1 cellular context compared by ENCODE assay signal in genomic region chr15:81095690-81096365, GRCh38.
A peak's percentile ranks its signal among the peaks of the same experiment; 100 is the strongest.
TF ChIP-seq lines count a peak whose summit lies in the region.

No MANE protein-coding gene starts in this region.

TF ChIP-seq in K562, 482 proteins besides CTCF, POLR2A, EP300 and RAD21 (continued from another document and continues in another):
- TF ChIP-seq, protein P1, sequence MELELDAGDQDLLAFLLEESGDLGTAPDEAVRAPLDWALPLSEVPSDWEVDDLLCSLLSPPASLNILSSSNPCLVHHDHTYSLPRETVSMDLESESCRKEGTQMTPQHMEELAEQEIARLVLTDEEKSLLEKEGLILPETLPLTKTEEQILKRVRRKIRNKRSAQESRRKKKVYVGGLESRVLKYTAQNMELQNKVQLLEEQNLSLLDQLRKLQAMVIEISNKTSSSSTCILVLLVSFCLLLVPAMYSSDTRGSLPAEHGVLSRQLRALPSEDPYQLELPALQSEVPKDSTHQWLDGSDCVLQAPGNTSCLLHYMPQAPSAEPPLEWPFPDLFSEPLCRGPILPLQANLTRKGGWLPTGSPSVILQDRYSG (tag; conservative IDR thresholded peaks at IDR 0.05; ENCODE audit: low read depth), result no peak
- TF ChIP-seq RCOR1 (IDR thresholded peaks at IDR 0.05; ENCODE audit: borderline replicate concordance in 1 of 2, low read depth in 2 of 2, low read length in 2 of 2) (peak in 1 of 2 experiments; percentile 68; a peak in 1 of 4 replicates), RBM25 (IDR thresholded peaks at IDR 0.05; ENCODE audit: low read depth, low read length, severe bottlenecking) (no peak), MYNN (IDR thresholded peaks at IDR 0.05) (peak; percentile 77; the same call in 1 of the 2 replicates), MYNN (CRISPR knock-in tag; IDR thresholded peaks at IDR 0.05) (no peak), ARID1B (IDR thresholded peaks at IDR 0.05) (peak; percentile 88), SMARCE1 (IDR thresholded peaks at IDR 0.05) (peak; percentile 64; the same call in 1 of the 2 replicates), LEF1 (IDR thresholded peaks at IDR 0.05) (peak; percentile 60; the same call in 1 of the 2 replicates), KDM1A (IDR thresholded peaks at IDR 0.05) (peak; percentile 87 to 89), ZBTB40 (IDR thresholded peaks at IDR 0.05) (no peak), ZBTB40 (CRISPR knock-in tag; IDR thresholded peaks at IDR 0.05) (no peak), ZNF511 (CRISPR knock-in tag; IDR thresholded peaks at IDR 0.05) (no peak), YY1 (IDR thresholded peaks at IDR 0.05; ENCODE audit: borderline replicate concordance in 1 of 3, control insufficient read depth in 1 of 3, extremely low read depth in 1 of 3, insufficient read depth in 3 of 3, insufficient read length in 1 of 3, insufficient replicate concordance in 2 of 3, low read depth in 1 of 3, low read length in 2 of 3) (peak in 1 of 3 experiments; percentile 58), NCOA2 (IDR thresholded peaks at IDR 0.05; ENCODE audit: partially characterized antibody in 2 of 2) (peak in 1 of 2 experiments; percentile 64), DPF2 (IDR thresholded peaks at IDR 0.05) (peak; percentile 79), ZBTB7A (IDR thresholded peaks at IDR 0.05; ENCODE audit: borderline replicate concordance, control insufficient read depth, low read depth, low read length) (peak; percentile 52; the same call in 1 of the 2 replicates), MGA (IDR thresholded peaks at IDR 0.05) (0 out of 2 replicates have a peak, but pooled peaks have one; percentile 44), BACH1 (tag; IDR thresholded peaks at IDR 0.05) (no peak), RBBP5 (IDR thresholded peaks at IDR 0.05; ENCODE audit: borderline replicate concordance, insufficient read depth, low read length, poor library complexity, severe bottlenecking) (no peak)
- TF ChIP-seq, protein P2, sequence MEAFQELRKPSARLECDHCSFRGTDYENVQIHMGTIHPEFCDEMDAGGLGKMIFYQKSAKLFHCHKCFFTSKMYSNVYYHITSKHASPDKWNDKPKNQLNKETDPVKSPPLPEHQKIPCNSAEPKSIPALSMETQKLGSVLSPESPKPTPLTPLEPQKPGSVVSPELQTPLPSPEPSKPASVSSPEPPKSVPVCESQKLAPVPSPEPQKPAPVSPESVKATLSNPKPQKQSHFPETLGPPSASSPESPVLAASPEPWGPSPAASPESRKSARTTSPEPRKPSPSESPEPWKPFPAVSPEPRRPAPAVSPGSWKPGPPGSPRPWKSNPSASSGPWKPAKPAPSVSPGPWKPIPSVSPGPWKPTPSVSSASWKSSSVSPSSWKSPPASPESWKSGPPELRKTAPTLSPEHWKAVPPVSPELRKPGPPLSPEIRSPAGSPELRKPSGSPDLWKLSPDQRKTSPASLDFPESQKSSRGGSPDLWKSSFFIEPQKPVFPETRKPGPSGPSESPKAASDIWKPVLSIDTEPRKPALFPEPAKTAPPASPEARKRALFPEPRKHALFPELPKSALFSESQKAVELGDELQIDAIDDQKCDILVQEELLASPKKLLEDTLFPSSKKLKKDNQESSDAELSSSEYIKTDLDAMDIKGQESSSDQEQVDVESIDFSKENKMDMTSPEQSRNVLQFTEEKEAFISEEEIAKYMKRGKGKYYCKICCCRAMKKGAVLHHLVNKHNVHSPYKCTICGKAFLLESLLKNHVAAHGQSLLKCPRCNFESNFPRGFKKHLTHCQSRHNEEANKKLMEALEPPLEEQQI (IDR thresholded peaks at IDR 0.05), result no peak
- TF ChIP-seq, protein P3, sequence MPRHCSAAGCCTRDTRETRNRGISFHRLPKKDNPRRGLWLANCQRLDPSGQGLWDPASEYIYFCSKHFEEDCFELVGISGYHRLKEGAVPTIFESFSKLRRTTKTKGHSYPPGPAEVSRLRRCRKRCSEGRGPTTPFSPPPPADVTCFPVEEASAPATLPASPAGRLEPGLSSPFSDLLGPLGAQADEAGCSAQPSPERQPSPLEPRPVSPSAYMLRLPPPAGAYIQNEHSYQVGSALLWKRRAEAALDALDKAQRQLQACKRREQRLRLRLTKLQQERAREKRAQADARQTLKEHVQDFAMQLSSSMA (CRISPR knock-in tag; IDR thresholded peaks at IDR 0.05), result no peak
